Comparison of ENCODE assay signal across 8 cellular contexts in the genomic region with DNA sequence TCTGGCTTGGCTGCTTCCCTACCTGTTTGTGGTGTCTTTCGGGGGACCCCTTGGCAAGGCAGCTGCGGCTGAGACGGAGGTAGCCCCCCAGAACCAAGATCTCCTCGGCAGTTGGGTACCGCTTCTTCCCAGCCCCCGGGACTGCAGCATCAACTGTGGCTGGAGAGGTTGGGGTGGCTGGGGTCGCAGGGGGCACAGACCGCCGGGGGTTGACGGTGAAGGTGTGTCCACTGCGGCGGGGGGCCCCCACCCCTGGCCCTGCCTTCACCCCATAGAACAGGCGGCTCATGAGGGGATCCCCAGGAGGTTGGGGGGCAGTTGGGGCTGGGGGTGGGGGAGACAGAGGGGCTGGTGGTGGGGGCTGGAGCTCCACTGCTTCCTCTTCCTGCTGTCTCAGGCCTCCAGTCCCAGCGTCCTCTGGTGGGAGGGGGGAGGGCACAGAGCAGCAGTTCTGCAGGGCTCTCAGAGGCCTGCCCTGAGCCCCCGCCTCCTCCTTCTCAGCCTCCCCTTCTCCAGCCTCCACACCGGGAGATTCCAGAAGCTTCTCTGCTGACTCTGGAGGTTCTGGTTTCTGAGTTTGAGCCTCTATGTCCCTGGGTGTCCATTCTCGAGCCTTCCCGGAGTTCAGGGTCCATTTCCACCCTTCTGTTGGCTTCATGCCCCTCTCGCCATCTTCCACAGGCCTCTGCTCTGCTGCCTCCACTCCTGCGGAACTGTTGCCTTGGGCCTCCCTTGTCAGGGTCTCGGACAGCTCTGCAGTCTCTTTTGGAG. TPM values are rescaled to one million over a fixed set of nuclear protein-coding genes. Genes with fewer than 3 reads are reported as not detected.
DNase-seq lines count a peak whose midpoint lies in the region; ATAC-seq and TF ChIP-seq lines count a peak whose summit lies in the region.

No MANE protein-coding gene starts in this region.

- peak overlapping the region; percentile 94 for H3K4me3 Mint-ChIP-seq in MCF 10A (ENCODE audit: unreplicated experiment)

- H3K4me1 Mint-ChIP-seq in MCF 10A (ENCODE audit: insufficient read depth, unreplicated experiment) = peaks cover 63% of the 10 kb centered on the region

- H3F3A ChIP-seq in SU-DHL-6 (ENCODE audit: insufficient read depth) = peaks cover 75% of the 10 kb centered on the region

- H3K9me2 ChIP-seq in SU-DHL-6 (replicated peaks; ENCODE audit: insufficient read depth, low read length) = no peaks in the 10 kb centered on the region

- H3K79me2 ChIP-seq in SU-DHL-6 (ENCODE audit: insufficient read depth, low read length) = peaks cover 68% of the 10 kb centered on the region

- H3K9me3 Mint-ChIP-seq in MCF 10A (ENCODE audit: unreplicated experiment) = no peaks in the 10 kb centered on the region

- DNase-seq in GM20000 (ENCODE audit: low spot score) = peak; percentile 59
- no peak for DNase-seq in MCF 10A (ENCODE audit: unreplicated experiment)
- peak; percentile 78 to 91 for DNase-seq in left lung
- peak; percentile 74 for DNase-seq in stimulated activated CD8-positive, alpha-beta memory T cell treated with anti-CD3 and anti-CD28 coated beads, Interleukin-4, amount 100 ng/mL, for 48 hours
- DNase-seq in A172 (ENCODE audit: low spot score) = no peak

- no peaks in the 10 kb centered on the region for H3K27me3 ChIP-seq in SU-DHL-6 (ENCODE audit: low read length)
- no peaks in the 10 kb centered on the region for H3K27me3 ChIP-seq in left lung

- POLR2A ChIA-PET in MCF 10A (lab: Yijun Ruan, JAX) = interaction anchor here (0.6 to 6.5 kb wide), 12 partner anchors 11 to 395 kb away, joined by 3 to 251 read pairs (median 5); partner anchors contain the start of genes DDR1, MDC1, MRPS18B and PPP1R10

- no peak for ATAC-seq in left lung
- ATAC-seq in HG03378 (IDR thresholded peaks at IDR 0.05; ENCODE audit: unreplicated experiment) = no peak
- no peak for ATAC-seq in GM21390 (IDR thresholded peaks at IDR 0.05; ENCODE audit: unreplicated experiment)

- H3K27ac Mint-ChIP-seq in MCF 10A (ENCODE audit: low read depth, unreplicated experiment) = peak overlapping the region; percentile 80

- H3K36me3 ChIP-seq in SU-DHL-6 (ENCODE audit: low read length) (no peaks in the 10 kb centered on the region), left lung (peaks cover 0 to 37% of the 10 kb centered on the region in 2 donors)

- peak overlapping the region; percentile 82 for H3K9ac ChIP-seq in SU-DHL-6 (ENCODE audit: low read length)

- H3K4me3 ChIP-seq in SU-DHL-6 (ENCODE audit: insufficient read depth, low read length, poor library complexity, severe bottlenecking) = peak overlapping the region; percentile 91
- H3K4me3 ChIP-seq in left lung = peak overlapping the region; percentile 53 to 91

- H3K27ac ChIP-seq in SU-DHL-6 (ENCODE audit: low read depth, low read length) = peak overlapping the region; percentile 94
- H3K27ac ChIP-seq in left lung = peak overlapping the region; percentile 96 to 97

- no peaks in the 10 kb centered on the region for H4K20me1 ChIP-seq in SU-DHL-6 (ENCODE audit: low read depth, low read length)

- intact Hi-C loops in MCF 10A (cut with micrococcal nuclease) (loop anchor here (5.0 kb wide), 1 partner anchor 138 kb away; no protein-coding TSS in a partner anchor), left lung (cut with DNase I) (loop anchor here in 1 of 2 donors (10.0 kb wide), 1 partner anchor 50 kb away; no protein-coding TSS in a partner anchor)

- H3K9me3 ChIP-seq in SU-DHL-6 (ENCODE audit: insufficient read depth, low read length) (no peaks in the 10 kb centered on the region), left lung (no peaks in the 10 kb centered on the region)

- no TSS peak for BruUV-seq in MCF 10A (replicated peaks; lab: Mats Ljungman, UMichigan)

- H2AFZ ChIP-seq in SU-DHL-6 (ENCODE audit: low read depth, low read length, severe bottlenecking) = no peak overlapping the region

- H3K27me3 Mint-ChIP-seq in MCF 10A (ENCODE audit: insufficient read depth, unreplicated experiment) = no peaks in the 10 kb centered on the region

- H3K36me3 Mint-ChIP-seq in MCF 10A (ENCODE audit: insufficient read depth, unreplicated experiment) = peaks cover 44% of the 10 kb centered on the region

- TF ChIP-seq CTCF in GM20000 (IDR thresholded peaks at IDR 0.05; ENCODE audit: extremely low read depth, missing control alignments) (no peak), SU-DHL-6 (IDR thresholded peaks at IDR 0.05; ENCODE audit: insufficient read depth, low read length, poor library complexity, severe bottlenecking) (no peak), MCF 10A (IDR thresholded peaks at IDR 0.05; ENCODE audit: unreplicated experiment) (no peak), left lung (IDR thresholded peaks at IDR 0.05) (no peak)

- CTCF ChIA-PET in MCF 10A (lab: Yijun Ruan, JAX) = interaction anchor here (0.6 to 17.5 kb wide), 8 partner anchors 9 to 221 kb away, joined by 3 to 537 read pairs (median 4); partner anchors contain the start of genes MDC1 and TUBB

- peaks cover 15 to 52% of the 10 kb centered on the region in 2 donors for H3K4me1 ChIP-seq in left lung

- H3K4me2 ChIP-seq in SU-DHL-6 (ENCODE audit: low read depth, low read length, poor library complexity, severe bottlenecking) = peak overlapping the region; percentile 92

RNA-seq across cellular contexts. Expression of gene PPP1R18, which starts 1.9 kb away (rescaled TPM):
- 66.9 and 74.7 TPM in 2 replicates for total RNA-seq in MCF 10A (2022)
- total RNA-seq in left lung = 100 to 1,000 TPM in 1 of 2 donors, 10 to 100 TPM in 1; 51.8 to 117 TPM
- 62.3 and 66.2 TPM in 2 replicates for total RNA-seq in A172 (2014; rRNA removed; shearing (Covaris generic))

RNA-seq across cellular contexts. Expression of gene NRM, which starts 6.2 kb away (rescaled TPM):
- total RNA-seq in MCF 10A (2022) (3.8 and 5.3 TPM in 2 replicates), left lung (10 to 100 TPM; 13.1 to 17.4 TPM)
- total RNA-seq in A172 (2014; rRNA removed; shearing (Covaris generic)) = 13.2 and 14.0 TPM in 2 replicates

RNA-seq across cellular contexts. Expression of gene DHX16, which starts 11.8 kb away (rescaled TPM):
- total RNA-seq in MCF 10A (2022) = 41.3 and 49.8 TPM in 2 replicates
- 10 to 100 TPM; 23.8 to 28.1 TPM for total RNA-seq in left lung
- 30.4 and 36.1 TPM in 2 replicates for total RNA-seq in A172 (2014; rRNA removed; shearing (Covaris generic))

RNA-seq across cellular contexts. Expression of gene MDC1, which starts 32.5 kb away (rescaled TPM):
- 50.6 and 54.5 TPM in 2 replicates for total RNA-seq in MCF 10A (2022)
- 10 to 100 TPM; 28.2 to 38.6 TPM for total RNA-seq in left lung
- 4.8 and 7.6 TPM in 2 replicates for total RNA-seq in A172 (2014; rRNA removed; shearing (Covaris generic))

RNA-seq across cellular contexts. Expression of gene TUBB, which starts 35.6 kb away (rescaled TPM):
- 200 and 210 TPM in 2 replicates for total RNA-seq in MCF 10A (2022)
- total RNA-seq in left lung = 100 to 1,000 TPM; 409 to 602 TPM
- total RNA-seq in A172 (2014; rRNA removed; shearing (Covaris generic)) = 1,118 and 1,364 TPM in 2 replicates

Comparison
In these comparisons a context has a peak if more than half of its experiments do, and no peak if none do; other contexts are left out.
1. DNase-seq: peak in GM20000 (single experiment), left lung (2 of 2) and stimulated activated CD8-positive, alpha-beta memory T cell treated with anti-CD3 and anti-CD28 coated beads, Interleukin-4, amount 100 ng/mL, for 48 hours (single experiment); none in MCF 10A (single experiment) and A172 (single experiment).